9 cellular contexts compared by ENCODE assay signal in the genomic region with DNA sequence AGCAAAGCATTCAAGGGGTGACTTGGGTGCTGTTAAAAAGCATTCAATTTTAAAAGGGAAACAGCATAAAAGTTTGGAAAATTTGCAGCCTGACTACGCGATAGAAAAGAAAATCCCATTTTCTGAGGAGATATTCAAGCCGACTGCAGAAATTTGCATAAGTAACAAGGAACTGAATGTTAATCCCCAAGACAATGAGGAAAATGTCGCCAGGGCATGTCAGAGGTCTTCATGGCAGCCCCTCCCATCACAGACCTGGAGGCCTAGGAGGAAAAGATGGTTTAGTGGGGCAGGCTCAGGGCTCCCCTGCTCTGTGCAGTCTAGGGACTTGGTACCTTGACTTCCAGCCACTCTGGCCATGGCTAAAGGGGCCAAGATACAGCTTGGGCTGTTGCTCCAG.
"Had no signal": no experiment of that assay in that cellular context is flagged by ENCODE, and none has a peak within 500 bp of the region (broad histone marks: within the 10 kb centered on the region; RNA-seq: fewer than 3 reads in every experiment).

No MANE protein-coding gene starts in this region.

- H2AFZ ChIP-seq: GM23248 had no signal

- H3K4me3 ChIP-seq: GM23248 had no signal

- ATAC-seq: HepG2 had no signal

- H3K27ac ChIP-seq: GM23248, HL-60 had no signal

- H3K9ac ChIP-seq: GM23248 had no signal

- H3K27ac Mint-ChIP-seq: HFFc6, IgD-negative memory B cell had no signal

- DNase-seq: GM23248, GOT3, H7, HCEC 1CT, HFFc6, KBM-7 had no signal

- H3K27me3 Mint-ChIP-seq: IgD-negative memory B cell had no signal

- H3K4me3 Mint-ChIP-seq: HFFc6, IgD-negative memory B cell had no signal
